ENCODE assay signal across 9 cellular contexts in genomic region chr3:51814034-51814433, GRCh38. TPM values are rescaled to one million over a fixed set of nuclear protein-coding genes. Genes with fewer than 3 reads are reported as not detected.
"Had no signal": no experiment of that assay in that cellular context is flagged by ENCODE, and none has a peak within 500 bp of the region (broad histone marks: within the 10 kb centered on the region; RNA-seq: fewer than 3 reads in every experiment).

No MANE protein-coding gene starts in this region.

- FAIRE-seq: H1, H54, K562 had no signal

- H3K4me3 ChIP-seq: GM23338, K562 had no signal

- ATAC-seq: GM23338, K562 had no signal

- H3K27ac ChIP-seq: HL-60 had no signal

- H2AFZ ChIP-seq: GM23338 had no signal

- H3K4me2 ChIP-seq: GM23338 had no signal

- DNase-seq: H9, HCEC 1CT, IMR-90 had no signal

RNA-seq across cellular contexts. Expression of gene IQCF6, which starts 35.0 kb away (rescaled TPM):
- total RNA-seq: GM23338, H1, H9, HT1080, IMR-90, K562 had no signal
- polyA plus RNA-seq: GM23338, H1, IMR-90, K562 had no signal

RNA-seq across cellular contexts. Expression of gene IQCF2, which starts 47.4 kb away (rescaled TPM):
- total RNA-seq: GM23338, H1, H9, HT1080, IMR-90, K562 had no signal
- polyA plus RNA-seq: GM23338, H1, IMR-90, K562 had no signal
